Comparison of ENCODE assay signal across 1 cellular context in genomic region chr22:26097840-26098239, GRCh38.
TF ChIP-seq lines count a peak whose summit lies in the region.

No MANE protein-coding gene starts in this region.

TF ChIP-seq in GM23338, 12 proteins besides CTCF, POLR2A, EP300 and RAD21 (continued from another document):
- TF ChIP-seq REST (IDR thresholded peaks at IDR 0.05; ENCODE audit: unreplicated experiment), result no peak
- no peak for TF ChIP-seq JUNB (IDR thresholded peaks at IDR 0.05; ENCODE audit: unreplicated experiment)
- no peak for TF ChIP-seq ZNF462 (CRISPR knock-in tag; IDR thresholded peaks at IDR 0.05)
- no peak for TF ChIP-seq POLR2AphosphoS5 (IDR thresholded peaks at IDR 0.05; ENCODE audit: low read depth)
- no peak for TF ChIP-seq ETS1 (IDR thresholded peaks at IDR 0.05)
